6 cellular contexts compared by ENCODE assay signal in the genomic region with DNA sequence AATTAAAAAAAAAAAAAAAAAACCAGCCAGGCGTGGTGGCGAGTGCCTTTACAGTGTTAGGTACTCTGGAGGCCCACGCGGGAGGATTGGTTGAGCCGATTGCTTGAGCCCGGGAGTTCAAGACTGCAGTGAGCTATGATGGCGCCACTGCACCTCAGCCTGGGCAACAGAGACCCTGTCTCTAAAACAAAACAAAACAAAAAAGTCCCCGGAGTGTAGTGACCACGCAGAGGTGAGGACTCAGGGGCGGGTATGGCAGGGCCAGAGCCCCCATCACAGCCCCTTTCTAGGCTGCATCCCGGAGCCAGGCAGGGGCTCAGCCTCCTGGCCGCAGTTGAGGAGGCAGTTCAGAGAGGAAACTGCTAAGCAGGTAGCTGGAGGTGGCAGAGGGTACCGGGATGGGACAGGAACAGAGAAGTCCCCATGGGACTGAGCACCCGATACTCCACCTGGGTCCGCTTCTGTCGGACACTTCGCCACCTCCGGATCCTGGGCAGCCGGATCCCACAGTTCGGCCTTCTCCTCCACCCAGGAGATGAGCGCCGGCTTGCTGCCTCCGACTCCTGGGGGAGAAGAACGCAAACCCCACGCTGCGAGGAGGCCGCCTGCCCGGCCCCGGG. TPM values are rescaled to one million over a fixed set of nuclear protein-coding genes. Genes with fewer than 3 reads are reported as not detected.
A peak's percentile ranks its signal among the peaks of the same experiment; 100 is the strongest.
DNase-seq lines count a peak whose midpoint lies in the region; ATAC-seq lines count a peak whose summit lies in the region.

No MANE protein-coding gene starts in this region.

- no peaks in the 10 kb centered on the region for H3K27me3 Mint-ChIP-seq in activated T-cell treated with anti-CD3 and anti-CD28 coated beads, Interleukin-2, amount 50 U/mL, for 4 hours (ENCODE audit: low read depth)
- H3K27me3 Mint-ChIP-seq in T-helper 17 cell: no peaks in the 10 kb centered on the region
- peaks cover 3 to 7% (median 4%) of the 10 kb centered on the region in 3 donors for H3K27me3 Mint-ChIP-seq in immature natural killer cell (ENCODE audit: low read depth in 3 of 3)

- H3K9me3 ChIP-seq in T-helper 17 cell (ENCODE audit: control insufficient read depth, low read length, poor library complexity, severe bottlenecking): no peaks in the 10 kb centered on the region

- no peak for DNase-seq in activated T-cell treated with anti-CD3 and anti-CD28 coated beads, Interleukin-2, amount 50 U/mL, for 4 hours
- DNase-seq in activated T-cell treated with anti-CD3 and anti-CD28 coated beads for 4 hours (no peak), T-helper 17 cell (no peak), immature natural killer cell (no peak), MV-4-11 (lab: John Stamatoyannopoulos, UW) (no peak)

- H3K27ac Mint-ChIP-seq in T-helper 17 cell: peak overlapping the region; percentile 99
- H3K27ac Mint-ChIP-seq in immature natural killer cell: peak overlapping the region; percentile 37 to 87 (median 71)

- ATAC-seq in activated T-cell treated with anti-CD3 and anti-CD28 coated beads, Interleukin-2, amount 50 U/mL, for 4 hours: peak in 1 of 2 donors; percentile 4
- ATAC-seq in T-helper 17 cell (no peak), GM21390 (IDR thresholded peaks at IDR 0.05; ENCODE audit: unreplicated experiment) (no peak)

- H3K9me3 Mint-ChIP-seq in activated T-cell treated with anti-CD3 and anti-CD28 coated beads, Interleukin-2, amount 50 U/mL, for 4 hours: no peaks in the 10 kb centered on the region
- no peaks in the 10 kb centered on the region for H3K9me3 Mint-ChIP-seq in immature natural killer cell

- H3K4me3 Mint-ChIP-seq in activated T-cell treated with anti-CD3 and anti-CD28 coated beads, Interleukin-2, amount 50 U/mL, for 4 hours: peak overlapping the region; percentile 89
- H3K4me3 Mint-ChIP-seq in T-helper 17 cell (peak overlapping the region; percentile 98), immature natural killer cell (peak overlapping the region; percentile 76 to 92 (median 80))

- H3K4me1 Mint-ChIP-seq in activated T-cell treated with anti-CD3 and anti-CD28 coated beads, Interleukin-2, amount 50 U/mL, for 4 hours (ENCODE audit: low read depth): peaks cover 36% of the 10 kb centered on the region
- peaks cover 36% of the 10 kb centered on the region for H3K4me1 Mint-ChIP-seq in T-helper 17 cell
- peaks cover 29 to 38% of the 10 kb centered on the region in 2 donors for H3K4me1 Mint-ChIP-seq in immature natural killer cell

- peaks cover 2% of the 10 kb centered on the region for H3K36me3 Mint-ChIP-seq in activated T-cell treated with anti-CD3 and anti-CD28 coated beads, Interleukin-2, amount 50 U/mL, for 4 hours (ENCODE audit: insufficient read depth)
- H3K36me3 Mint-ChIP-seq in T-helper 17 cell (ENCODE audit: low read depth): no peaks in the 10 kb centered on the region
- H3K36me3 Mint-ChIP-seq in immature natural killer cell: peaks cover 0 to 5% (median 4%) of the 10 kb centered on the region in 3 donors

RNA-seq across cellular contexts. Expression of gene ZNF747, which starts 0.8 kb away (rescaled TPM):
- 10 to 100 TPM; 14.2 to 15.4 (median 15.2) TPM for total RNA-seq in activated T-cell treated with anti-CD3 and anti-CD28 coated beads, Interleukin-2, amount 50 U/mL, for 4 hours
- 1 to 10 TPM; 7.6 TPM for total RNA-seq in T-helper 17 cell
- 10 to 100 TPM in 1 of 3 donors, 1 to 10 TPM in 2; 7.4 to 10.2 (median 8.3) TPM for polyA plus RNA-seq in immature natural killer cell

RNA-seq across cellular contexts. Expression of gene ZNF768, which starts 7.5 kb away (rescaled TPM):
- total RNA-seq in activated T-cell treated with anti-CD3 and anti-CD28 coated beads, Interleukin-2, amount 50 U/mL, for 4 hours: 10 to 100 TPM in 2 of 3 donors, 1 to 10 TPM in 1; 9.1 to 10.7 (median 10.5) TPM
- total RNA-seq in T-helper 17 cell: 1 to 10 TPM; 5.1 to 5.3 TPM
- 1 to 10 TPM in 2 of 3 donors, under 1 TPM in 1; 0.15 to 1.7 (median 1.3) TPM for polyA plus RNA-seq in immature natural killer cell

RNA-seq across cellular contexts. Expression of gene ZNF764, which starts 24.3 kb away (rescaled TPM):
- 10 to 100 TPM; 21.2 to 23.4 (median 22.5) TPM for total RNA-seq in activated T-cell treated with anti-CD3 and anti-CD28 coated beads, Interleukin-2, amount 50 U/mL, for 4 hours
- 10 to 100 TPM; 19.5 to 21.4 TPM for total RNA-seq in T-helper 17 cell
- polyA plus RNA-seq in immature natural killer cell: 1 to 10 TPM; 1.3 to 6.3 (median 2.3) TPM

RNA-seq across cellular contexts. Expression of gene ZNF688, which starts 37.7 kb away (rescaled TPM):
- 1 to 10 TPM; 5.6 to 8.1 (median 7.4) TPM for total RNA-seq in activated T-cell treated with anti-CD3 and anti-CD28 coated beads, Interleukin-2, amount 50 U/mL, for 4 hours
- 10 to 100 TPM; 11.4 to 14.0 TPM for total RNA-seq in T-helper 17 cell
- 10 to 100 TPM; 31.9 to 39.0 (median 33.6) TPM for polyA plus RNA-seq in immature natural killer cell

RNA-seq across cellular contexts. Expression of gene ZNF785, which starts 51.6 kb away (rescaled TPM):
- total RNA-seq in activated T-cell treated with anti-CD3 and anti-CD28 coated beads, Interleukin-2, amount 50 U/mL, for 4 hours: 1 to 10 TPM; 4.7 to 9.5 (median 6.8) TPM
- 10 to 100 TPM in 1 of 2 donors, 1 to 10 TPM in 1; 8.5 to 11.7 TPM for total RNA-seq in T-helper 17 cell
- 1 to 10 TPM; 1.2 to 3.3 (median 1.9) TPM for polyA plus RNA-seq in immature natural killer cell
